Comparison of ENCODE assay signal across 34 cellular contexts in genomic region chr5:39433838-39434237, GRCh38. TPM values are rescaled to one million over a fixed set of nuclear protein-coding genes. Genes with fewer than 3 reads are reported as not detected.
"Had no signal": no experiment of that assay in that cellular context is flagged by ENCODE, and none has a peak within 500 bp of the region (broad histone marks: within the 10 kb centered on the region; RNA-seq: fewer than 3 reads in every experiment).

No MANE protein-coding gene starts in this region.

- H3K9ac ChIP-seq: KMS-11 had no signal

- H3K4me3 ChIP-seq: breast epithelium, SJSA1 had no signal

- H3K36me3 ChIP-seq: breast epithelium, SJSA1, WERI-Rb-1 had no signal

- H3K4me2 ChIP-seq: KMS-11 had no signal

- H3K27me3 ChIP-seq: breast epithelium, SJSA1 had no signal

- H3K9me3 ChIP-seq: breast epithelium, SJSA1 had no signal

- H3K27ac ChIP-seq: KMS-11, SJSA1, WERI-Rb-1 had no signal

- H3K4me1 ChIP-seq: breast epithelium had no signal

- DNase-seq: activated CD4-positive, alpha-beta memory T cell treated with anti-CD3 and anti-CD28 coated beads, Interleukin-2, amount 10 ng/mL, durations not matched to agents 7 days and 5 days; activated CD4-positive, alpha-beta T cell treated with anti-CD3 and anti-CD28 coated beads for 1 hour; activated CD4-positive, alpha-beta T cell treated with anti-CD3 and anti-CD28 coated beads for 48 hours; activated CD4-positive, CD25-positive, alpha-beta regulatory T cell; activated CD8-positive, alpha-beta memory T cell treated with anti-CD3 and anti-CD28 coated beads for 24 hours; activated CD8-positive, alpha-beta memory T cell treated with anti-CD3 and anti-CD28 coated beads, Interleukin-2, amount 10 ng/mL, durations not matched to agents 7 days and 5 days; activated CD8-positive, alpha-beta memory T cell treated with anti-CD3 and anti-CD28 coated beads, Interleukin-2, amount 50 U/mL, for 48 hours; activated effector memory CD4-positive, alpha-beta T cell treated with anti-CD3 and anti-CD28 coated beads, Interleukin-2, amount 50 U/mL, for 16 hours; activated naive CD4-positive, alpha-beta T cell; activated naive CD4-positive, alpha-beta T cell treated with anti-CD3 and anti-CD28 coated beads, Interleukin-2, amount 50 U/mL, for 16 hours; activated naive CD8-positive, alpha-beta T cell treated with anti-CD3 and anti-CD28 coated beads for 36 hours; activated T-cell treated with anti-CD3 and anti-CD28 coated beads, Interleukin-2, amount 50 U/mL, for 72 hours; amniotic stem cell; aorta; MM.1S; MV-4-11; NCI-H1092; NCI-H1417; NCI-H146; NCI-H187; NCI-H2081; NCI-H226; NCI-H524 treated with DMSO at 0.1 percent for 48 hours; SHP77; SW 1271; T1000; WERI-Rb-1 had no signal

- ATAC-seq: activated CD8-positive, alpha-beta memory T cell treated with anti-CD3 and anti-CD28 coated beads, Interleukin-2, amount 10 ng/mL, durations not matched to agents 7 days and 5 days; activated T-cell treated with anti-CD3 and anti-CD28 coated beads, Interleukin-2, amount 50 U/mL, for 72 hours; activated T-helper 17 cell treated with anti-CD3 and anti-CD28 coated beads, Interleukin-2, amount 50 U/mL, for 72 hours; Panc1 had no signal

RNA-seq across cellular contexts. Expression of gene DAB2, which starts 9.1 kb away (rescaled TPM):
- total RNA-seq: activated CD4-positive, alpha-beta memory T cell treated with anti-CD3 and anti-CD28 coated beads, Interleukin-2, amount 10 ng/mL, durations not matched to agents 7 days and 5 days; activated CD8-positive, alpha-beta memory T cell treated with anti-CD3 and anti-CD28 coated beads, Interleukin-2, amount 10 ng/mL, durations not matched to agents 7 days and 5 days; activated T-cell treated with anti-CD3 and anti-CD28 coated beads, Interleukin-2, amount 50 U/mL, for 72 hours; T-helper 1 cell treated with Interleukin-12 subunit alpha and Interleukin-12 subunit beta and Interleukin-4 antibody, amounts not matched to agents 30 ng/mL and 1 ng/mL, for 36 hours; T-helper 2 cell treated with Interferon-gamma antibody and Interleukin-4, amounts not matched to agents 100 ng/mL and 5 ng/mL, for 36 hours had no signal
